ENCODE assay signal across 9 cellular contexts in the genomic region with DNA sequence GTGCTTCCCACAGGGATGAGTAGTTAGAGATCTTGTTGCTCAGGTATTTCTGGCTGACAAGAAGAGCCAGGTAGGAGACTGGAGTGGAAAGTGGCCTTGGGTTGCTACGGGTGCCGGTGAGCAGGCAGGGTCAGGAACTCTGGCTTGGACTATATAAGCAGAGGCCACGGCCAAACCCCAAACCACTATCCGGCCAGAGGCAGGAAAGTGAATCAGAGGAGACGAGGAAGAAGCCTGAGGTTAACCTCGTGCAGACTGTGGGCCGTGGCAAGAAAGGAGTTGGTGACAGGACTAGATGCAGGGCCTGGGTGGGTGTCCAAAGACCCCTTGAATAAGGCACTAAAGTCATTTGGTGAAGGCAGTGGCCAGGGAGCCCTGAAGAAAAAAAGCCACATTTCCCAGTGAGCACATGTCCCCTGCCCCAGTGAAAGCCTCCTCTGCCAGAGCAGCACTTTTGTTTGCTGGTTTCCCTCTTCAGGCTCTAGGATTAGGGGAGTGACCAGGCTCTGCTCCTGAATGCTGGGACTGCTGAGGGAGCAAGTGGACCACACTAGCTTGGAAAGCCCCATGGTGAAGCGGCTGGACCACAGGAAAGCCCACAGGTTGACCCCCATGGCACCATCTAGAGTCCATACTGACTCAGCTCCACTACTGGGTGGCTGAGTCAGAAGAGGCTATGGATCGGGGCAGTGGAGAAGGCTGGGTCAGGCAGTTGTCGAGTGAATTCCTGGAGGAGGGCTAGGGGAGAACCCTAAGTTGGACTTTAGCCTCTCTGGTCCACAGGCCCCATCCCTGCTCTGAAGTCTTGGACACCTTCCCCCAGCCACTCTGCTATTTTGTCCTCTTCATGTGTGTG. TPM values are rescaled to one million over a fixed set of nuclear protein-coding genes. Genes with fewer than 3 reads are reported as not detected.
DNase-seq lines count a peak whose midpoint lies in the region; ATAC-seq and TF ChIP-seq lines count a peak whose summit lies in the region.
"Had no signal": no experiment of that assay in that cellular context is flagged by ENCODE, and none has a peak within 500 bp of the region (broad histone marks: within the 10 kb centered on the region; RNA-seq: fewer than 3 reads in every experiment).

No MANE protein-coding gene starts in this region.

- peak overlapping the region; percentile 28; the same call in 1 of the 2 replicates for H2AK5ac ChIP-seq in IMR-90 (ENCODE audit: low read depth, low read length)
- no peak overlapping the region for H2AK5ac ChIP-seq in mesenchymal stem cell (ENCODE audit: low read length, severe bottlenecking)

- H3K9ac ChIP-seq in IMR-90 (ENCODE audit: low read depth, low read length) = no peak overlapping the region
- peak overlapping the region; percentile 56 for H3K9ac ChIP-seq in mesenchymal stem cell (ENCODE audit: low read length)

- H3K4me2 ChIP-seq in IMR-90 (ENCODE audit: low read depth, low read length) (no peak overlapping the region), mesenchymal stem cell (ENCODE audit: low read length, poor library complexity, severe bottlenecking) (no peak overlapping the region)

- TF ChIP-seq RAD21 in IMR-90 (IDR thresholded peaks at IDR 0.05; ENCODE audit: low read length) = 0 out of 2 replicates have a peak, but pooled peaks have one; percentile 27

- dilution Hi-C loops in IMR-90 (cut with HindIII; ENCODE audit: low sequenced_read_pairs, unreplicated experiment) = no loop called here

- H3K23ac ChIP-seq in IMR-90 (ENCODE audit: low read depth, low read length) (peak overlapping the region; percentile 62; the same call in 1 of the 2 replicates), mesenchymal stem cell (ENCODE audit: low read length in 2 of 2) (no peak overlapping the region)

- H3K4ac ChIP-seq in IMR-90 (ENCODE audit: low read depth, low read length) (peak overlapping the region; percentile 51), mesenchymal stem cell (ENCODE audit: low read depth in 1 of 2, low read length in 2 of 2) (peak overlapping the region in 1 of 2 experiments; percentile 65)

- 20% methylated on average over 1 of the region's 10 CpGs; no CpG with 5 or more reads in 1 of the 2 experiments for WGBS in IMR-90 (ENCODE audit: extremely low coverage in 2 of 2, insufficient read length in 1 of 2), 2 experiments
- WGBS in mesenchymal stem cell = 40% methylated on average over 10 of the region's 10 CpGs

- H3K9me3 ChIP-seq in IMR-90 (ENCODE audit: control insufficient read depth, insufficient read depth, low read length) = peaks cover 6% of the 10 kb centered on the region; the same call in 1 of the 2 replicates
- H3K9me3 ChIP-seq in mesenchymal stem cell (ENCODE audit: control insufficient read depth, low read length) = peaks cover 10% of the 10 kb centered on the region

- POLR2A ChIA-PET in IMR-90 (lab: Charles Lee; ENCODE audit: unreplicated experiment) = no interaction called here

- peak overlapping the region; percentile 54; the same call in 2 of the 3 replicates for H2BK15ac ChIP-seq in IMR-90 (ENCODE audit: low read depth, low read length)
- peak overlapping the region; percentile 82 for H2BK15ac ChIP-seq in mesenchymal stem cell (ENCODE audit: low read depth, poor library complexity, severe bottlenecking)

- H4K20me1 ChIP-seq in IMR-90 (ENCODE audit: insufficient read depth, low read length) = no peaks in the 10 kb centered on the region

- H3K4me1 ChIP-seq in IMR-90 (ENCODE audit: control insufficient read depth, insufficient read depth, low read length) (peaks cover 9% of the 10 kb centered on the region), mesenchymal stem cell (ENCODE audit: control insufficient read depth, insufficient read depth, low read depth, low read length) (peaks cover 34% of the 10 kb centered on the region)

- H3K36me3 ChIP-seq in IMR-90 (ENCODE audit: control insufficient read depth, insufficient read depth, low read length) (peaks cover 13% of the 10 kb centered on the region), mesenchymal stem cell (ENCODE audit: control insufficient read depth in 1 of 2, insufficient read depth in 2 of 2, low read depth in 1 of 2, low read length in 2 of 2) (peaks cover 13 to 17% of the 10 kb centered on the region in 2 experiments)

- TF ChIP-seq CTCF in IMR-90 (conservative IDR thresholded peaks at IDR 0.05; ENCODE audit: low read depth, low read length) = 0 out of 2 replicates have a peak, but pooled peaks have one; percentile 16

- no peak overlapping the region for H4K5ac ChIP-seq in IMR-90 (ENCODE audit: low read depth, low read length)

- H3K4me3 ChIP-seq in IMR-90 (ENCODE audit: insufficient read depth, low read depth, low read length) (no peak overlapping the region), mesenchymal stem cell (ENCODE audit: insufficient read depth in 1 of 2, low read depth in 1 of 2, low read length in 2 of 2) (no peak overlapping the region)

- H4K8ac ChIP-seq in IMR-90 (ENCODE audit: low read depth in 2 of 2, low read length in 2 of 2) (peak overlapping the region in 1 of 2 experiments; percentile 76; a peak in 1 of 4 replicates), mesenchymal stem cell (ENCODE audit: low read length) (peak overlapping the region; percentile 79)

- peak overlapping the region; percentile 37 for H2AK9ac ChIP-seq in IMR-90 (replicated peaks; ENCODE audit: low read depth, low read length, poor library complexity)

- H2BK5ac ChIP-seq in IMR-90 (ENCODE audit: low read depth, low read length, poor library complexity, severe bottlenecking) (no peak overlapping the region), mesenchymal stem cell (ENCODE audit: low read depth, low read length, poor library complexity, severe bottlenecking) (no peak overlapping the region)

- H2AFZ ChIP-seq in IMR-90 (replicated peaks; ENCODE audit: low read length, poor library complexity) = peak overlapping the region; percentile 77
- H2AFZ ChIP-seq in mesenchymal stem cell (ENCODE audit: low read depth, low read length) = no peak overlapping the region

- peak overlapping the region; percentile 50 for H2BK120ac ChIP-seq in IMR-90 (ENCODE audit: low read depth, low read length)
- no peak overlapping the region for H2BK120ac ChIP-seq in mesenchymal stem cell (ENCODE audit: low read depth, low read length)

- H3K18ac ChIP-seq in IMR-90 (ENCODE audit: low read depth, low read length) (no peak overlapping the region; the same call in 1 of the 2 replicates), mesenchymal stem cell (ENCODE audit: low read depth in 1 of 2, low read length in 2 of 2) (peak overlapping the region; percentile 9 to 82)

- H3K27ac ChIP-seq in IMR-90 (ENCODE audit: insufficient read depth, low read length) = no peak overlapping the region
- no peak overlapping the region for H3K27ac ChIP-seq in mesenchymal stem cell (ENCODE audit: low read length, poor library complexity, severe bottlenecking)

- intact Hi-C loops in IMR-90 (cut with micrococcal nuclease) = loop anchor here (5.0 kb wide), 1 partner anchor 48 kb away; the partner anchor contains the start of gene AHCYL1

- no peaks in the 10 kb centered on the region for H3K27me3 ChIP-seq in IMR-90 (ENCODE audit: control insufficient read depth, insufficient read depth, low read length)
- no peaks in the 10 kb centered on the region for H3K27me3 ChIP-seq in mesenchymal stem cell (ENCODE audit: control insufficient read depth in 1 of 2, insufficient read depth in 1 of 2, low read length in 2 of 2)

- peak overlapping the region in 1 of 2 experiments; percentile 59 for H2BK12ac ChIP-seq in mesenchymal stem cell (ENCODE audit: low read length in 2 of 2)

- DNase-seq in ACHN (peak; percentile 47), IMR-90 (peak; percentile 96), astrocyte of the hippocampus (ENCODE audit: low read depth, low spot score) (peak; percentile 77), mesenchymal stem cell (peak; percentile 94), GM19240 (ENCODE audit: insufficient read length, low spot score) (no peak)
- DNase-seq: NCI-H1436 had no signal

- in situ Hi-C loops in ACHN (cut with HindIII; ENCODE audit: low pct_ligation_motif_present, low pct_unique_long_range_greater_than_20kb, low sequenced_read_pairs) = no loop called here
- in situ Hi-C loops in IMR-90 (cut with MboI; ENCODE audit: low sequenced_read_pairs) = no loop called here

- no TSS peak for BruUV-seq in IMR-90 (replicated peaks; lab: Mats Ljungman, UMichigan)

- peak overlapping the region; percentile 47 for H2BK20ac ChIP-seq in IMR-90 (ENCODE audit: low read depth, low read length)

- peaks cover 11% of the 10 kb centered on the region for H3K9me1 ChIP-seq in IMR-90 (ENCODE audit: insufficient read depth, low read length)

- CTCF ChIA-PET in IMR-90 (lab: Yijun Ruan, JAX) = interaction anchor here (0.7 kb wide), 1 partner anchor 45 kb away, joined by 3 read pairs; no protein-coding TSS in a partner anchor

- H3K79me1 ChIP-seq in IMR-90 (ENCODE audit: low read depth in 1 of 2, low read length in 2 of 2) = peaks cover 0 to 9% of the 10 kb centered on the region in 2 experiments; a peak in 1 of 4 replicates
- H3K79me1 ChIP-seq in mesenchymal stem cell (replicated peaks; ENCODE audit: low read length, poor library complexity, severe bottlenecking) = no peaks in the 10 kb centered on the region

- ATAC-seq in IMR-90 (ENCODE audit: low read depth) = peak; percentile 74
- ATAC-seq in HG03097 (IDR thresholded peaks at IDR 0.05; ENCODE audit: low FRiP score, unreplicated experiment) = no peak
- ATAC-seq in GM18517 (IDR thresholded peaks at IDR 0.05; ENCODE audit: unreplicated experiment) = no peak
- ATAC-seq in GM18519 (IDR thresholded peaks at IDR 0.05; ENCODE audit: low FRiP score, unreplicated experiment) = no peak

- TF ChIP-seq POLR2A in IMR-90 (IDR thresholded peaks at IDR 0.05; ENCODE audit: low read depth, low read length) = no peak

- H4K91ac ChIP-seq in IMR-90 (ENCODE audit: insufficient read depth, low read depth, low read length) (peak overlapping the region; percentile 40; the same call in 1 of the 2 replicates), mesenchymal stem cell (ENCODE audit: low read length) (peak overlapping the region; percentile 52)

- no peak overlapping the region for H3K56ac ChIP-seq in IMR-90 (ENCODE audit: extremely low read depth, insufficient read depth, low read length)

- H3K14ac ChIP-seq in IMR-90 (replicated peaks; ENCODE audit: low read depth, low read length) (peak overlapping the region; percentile 50), mesenchymal stem cell (ENCODE audit: low read length in 2 of 2) (peak overlapping the region in 1 of 2 experiments; percentile 67)

RNA-seq across cellular contexts. Expression of gene CSF1, which starts 23.4 kb away (rescaled TPM):
- total RNA-seq in IMR-90 (2012; rRNA removed) = 9.4 and 14.3 TPM in 2 replicates
- 22.0 and 25.6 TPM in 2 replicates for polyA plus RNA-seq in IMR-90 (2012; rRNA removed)
- polyA plus RNA-seq in IMR-90 (2012; cell fraction: cytosol; rRNA removed) = 19.2 and 30.9 TPM in 2 replicates
- polyA plus RNA-seq in IMR-90 (2012; cell fraction: nucleus; rRNA removed; ENCODE audit: low replicate concordance) = 26.9 and 32.7 TPM in 2 replicates
- 111 TPM for polyA plus RNA-seq in mesenchymal stem cell (2013, experiment 1 of 2)
- 109 TPM for polyA plus RNA-seq in mesenchymal stem cell (2013, experiment 2 of 2)

RNA-seq across cellular contexts. Expression of gene AHCYL1, which starts 50.5 kb away (rescaled TPM):
- total RNA-seq in IMR-90 (2012; rRNA removed) = 73.9 and 76.0 TPM in 2 replicates
- polyA plus RNA-seq in IMR-90 (2012; rRNA removed) = 63.9 and 75.1 TPM in 2 replicates
- polyA plus RNA-seq in IMR-90 (2012; cell fraction: cytosol; rRNA removed) = 25.3 and 33.6 TPM in 2 replicates
- 45.6 and 132 TPM in 2 replicates for polyA plus RNA-seq in IMR-90 (2012; cell fraction: nucleus; rRNA removed; ENCODE audit: low replicate concordance)
- polyA plus RNA-seq in mesenchymal stem cell (2013, experiment 1 of 2) = 84.2 TPM
- 86.4 TPM for polyA plus RNA-seq in mesenchymal stem cell (2013, experiment 2 of 2)
